Comparison of ENCODE assay signal across 8 cellular contexts in genomic region chr6:125986956-125987617, GRCh38. TPM values are rescaled to one million over a fixed set of nuclear protein-coding genes. Genes with fewer than 3 reads are reported as not detected.
DNase-seq lines count a peak whose midpoint lies in the region; ATAC-seq, FAIRE-seq and TF ChIP-seq lines count a peak whose summit lies in the region.

No MANE protein-coding gene starts in this region.

- H3K9ac ChIP-seq in MM.1S (ENCODE audit: low read length), result peak overlapping the region; percentile 86
- H3K9ac ChIP-seq in astrocyte (ENCODE audit: low read length), result peak overlapping the region; percentile 87

- TF ChIP-seq CTCF in MM.1S (IDR thresholded peaks at IDR 0.05; ENCODE audit: low read length) (no peak), astrocyte (IDR thresholded peaks at IDR 0.05; ENCODE audit: insufficient read depth, low read depth, low read length) (no peak), transverse colon (IDR thresholded peaks at IDR 0.05) (no peak)

- H3K9me2 ChIP-seq in MM.1S (replicated peaks; ENCODE audit: insufficient read depth, low read length), result no peaks in the 10 kb centered on the region

- H3K36me3 Mint-ChIP-seq in astrocyte (ENCODE audit: low read depth, unreplicated experiment), result no peaks in the 10 kb centered on the region

- TF ChIP-seq POLR2A in GM18505 (IDR thresholded peaks at IDR 0.05; ENCODE audit: borderline replicate concordance, extremely low read depth, insufficient read depth, insufficient read length) (no peak), transverse colon (IDR thresholded peaks at IDR 0.05) (no peak)

- intact Hi-C loops in transverse colon (cut with DNase I; ENCODE audit: low total_unique reads), result no loop called here

- peaks cover 22% of the 10 kb centered on the region for H3K4me1 Mint-ChIP-seq in astrocyte (ENCODE audit: low read depth, unreplicated experiment)

- H2AFZ ChIP-seq in MM.1S (ENCODE audit: low read length) (peak overlapping the region; percentile 97), astrocyte (ENCODE audit: low read depth, low read length) (peak overlapping the region; percentile 93)

- no peaks in the 10 kb centered on the region for H3K27me3 Mint-ChIP-seq in astrocyte (ENCODE audit: low read depth, unreplicated experiment)

- H3F3A ChIP-seq in MM.1S (ENCODE audit: insufficient read depth, low read length), result peaks cover 7% of the 10 kb centered on the region; the same call in 1 of the 2 replicates

- H3K27ac Mint-ChIP-seq in astrocyte (ENCODE audit: unreplicated experiment), result no peak overlapping the region

- H3K79me2 ChIP-seq in MM.1S (ENCODE audit: low read length), result peaks cover 57% of the 10 kb centered on the region
- H3K79me2 ChIP-seq in astrocyte (ENCODE audit: insufficient read depth, low read length), result peaks cover 54% of the 10 kb centered on the region

- no peaks in the 10 kb centered on the region for H4K20me1 ChIP-seq in MM.1S (ENCODE audit: insufficient read depth, low read length)
- H4K20me1 ChIP-seq in astrocyte (ENCODE audit: insufficient read depth, low read length), result peaks cover 23% of the 10 kb centered on the region

- DNase-seq in HAP-1 (ENCODE audit: low spot score in 2 of 2), result peak in 1 of 2 experiments; percentile 34
- peak; percentile 32 for DNase-seq in MM.1S
- DNase-seq in astrocyte (ENCODE audit: low read depth), result peak; percentile 22
- DNase-seq in kidney tubule cell (ENCODE audit: low spot score), result peak; percentile 55
- DNase-seq in transverse colon, result no peak
- no peak for DNase-seq in GDM1 (lab: John Stamatoyannopoulos, UW)
- DNase-seq in A172 (ENCODE audit: low spot score), result no peak

- ATAC-seq in GM18505 (IDR thresholded peaks at IDR 0.05; ENCODE audit: unreplicated experiment), result peak; percentile 24

- 22% methylated on average over 10 to 11 of the region's 11 CpGs for WGBS in transverse colon (ENCODE audit: low coverage in 1 of 2), 2 donors

- peak overlapping the region; percentile 42; the same call in 1 of the 2 replicates for H3K27ac ChIP-seq in MM.1S (ENCODE audit: low read length)
- peak overlapping the region; percentile 61 for H3K27ac ChIP-seq in astrocyte (ENCODE audit: low read depth, low read length)
- H3K27ac ChIP-seq in transverse colon, result peak overlapping the region; percentile 79 to 91 (median 80)

- H3K27me3 ChIP-seq in HAP-1 (ENCODE audit: low read depth) (no peaks in the 10 kb centered on the region), MM.1S (replicated peaks; ENCODE audit: insufficient read depth, low read length) (no peaks in the 10 kb centered on the region), astrocyte (ENCODE audit: insufficient read depth, low read length) (no peaks in the 10 kb centered on the region), transverse colon (no peaks in the 10 kb centered on the region)

- no peaks in the 10 kb centered on the region for H3K9me3 ChIP-seq in HAP-1
- H3K9me3 ChIP-seq in MM.1S (replicated peaks; ENCODE audit: insufficient read depth, low read length), result no peaks in the 10 kb centered on the region
- no peaks in the 10 kb centered on the region for H3K9me3 ChIP-seq in astrocyte (ENCODE audit: insufficient read depth, low read depth, low read length)
- no peaks in the 10 kb centered on the region for H3K9me3 ChIP-seq in transverse colon

- no peaks in the 10 kb centered on the region; the same call in 1 of the 2 replicates for H3K36me3 ChIP-seq in HAP-1 (replicated peaks)
- no peaks in the 10 kb centered on the region for H3K36me3 ChIP-seq in MM.1S (replicated peaks; ENCODE audit: insufficient read depth, low read length)
- H3K36me3 ChIP-seq in astrocyte (ENCODE audit: insufficient read depth, low read length), result no peaks in the 10 kb centered on the region
- no peaks in the 10 kb centered on the region for H3K36me3 ChIP-seq in transverse colon

- in situ Hi-C loops in HAP-1 (cut with MboI; ENCODE audit: low sequenced_read_pairs) (loop anchor here (25.0 kb wide), 1 partner anchor 350 kb away; the partner anchor contains the start of gene CENPW), transverse colon (cut with MboI; ENCODE audit: low pct_ligation_motif_present in 1 of 4, low pct_unique_long_range_greater_than_20kb in 1 of 4, low sequenced_read_pairs in 3 of 4) (no loop called here)

- H3K4me3 ChIP-seq in HAP-1, result peak overlapping the region; percentile 82
- H3K4me3 ChIP-seq in MM.1S (ENCODE audit: low read length), result peak overlapping the region; percentile 97
- peak overlapping the region; percentile 85 for H3K4me3 ChIP-seq in astrocyte (ENCODE audit: insufficient read depth, low read depth, low read length)
- peak overlapping the region; percentile 44 to 91 (median 74) for H3K4me3 ChIP-seq in transverse colon

- H3K4me1 ChIP-seq in HAP-1 (peaks cover 21% of the 10 kb centered on the region), MM.1S (ENCODE audit: low read length) (0 out of 2 replicates have a peak, but pooled peaks cover 3% of the 10 kb centered on the region), astrocyte (ENCODE audit: insufficient read depth, low read length) (peaks cover 26% of the 10 kb centered on the region), transverse colon (peaks cover 2 to 48% (median 24%) of the 10 kb centered on the region in 4 donors)

- TF ChIP-seq EP300 in transverse colon (IDR thresholded peaks at IDR 0.05; ENCODE audit: low read depth), result no peak

- H3K4me2 ChIP-seq in MM.1S (ENCODE audit: low read depth, low read length) (peak overlapping the region; percentile 76), astrocyte (ENCODE audit: low read length) (peak overlapping the region; percentile 87)

- no peak for FAIRE-seq in astrocyte (lab: Jason Lieb, UNC)

- no peaks in the 10 kb centered on the region for H3K9me3 Mint-ChIP-seq in astrocyte (ENCODE audit: unreplicated experiment)

- H3K4me3 Mint-ChIP-seq in astrocyte (ENCODE audit: unreplicated experiment), result no peak overlapping the region

RNA-seq across cellular contexts. Expression of gene TRMT11, which starts 0.7 kb away (rescaled TPM):
- 17.0 and 18.2 TPM in 2 replicates for total RNA-seq in astrocyte
- total RNA-seq in transverse colon, result 100 to 1,000 TPM in 1 of 4 donors, 10 to 100 TPM in 3; 23.6 to 152 (median 28.9) TPM
- total RNA-seq in A172 (2014; rRNA removed; shearing (Covaris generic)), result 41.2 and 49.2 TPM in 2 replicates

RNA-seq across cellular contexts. Expression of gene HINT3, which starts 30.5 kb away (rescaled TPM):
- total RNA-seq in astrocyte (11.8 and 12.2 TPM in 2 replicates), transverse colon (10 to 100 TPM; 23.5 to 35.2 (median 30.7) TPM)
- 22.0 and 24.5 TPM in 2 replicates for total RNA-seq in A172 (2014; rRNA removed; shearing (Covaris generic))

Comparison
In these comparisons a context has a peak if more than half of its experiments do, and no peak if none do; other contexts are left out.
1. DNase-seq: peak in MM.1S (single experiment), astrocyte (single experiment) and kidney tubule cell (single experiment); none in transverse colon (single experiment), GDM1 (single experiment) and A172 (single experiment).
2. Peak in every context shown above with its lines, with median percentiles within 50 percentile points of each other: H3K4me3 ChIP-seq and H3K27ac ChIP-seq.